21 cellular contexts compared by ENCODE assay signal in the genomic region with DNA sequence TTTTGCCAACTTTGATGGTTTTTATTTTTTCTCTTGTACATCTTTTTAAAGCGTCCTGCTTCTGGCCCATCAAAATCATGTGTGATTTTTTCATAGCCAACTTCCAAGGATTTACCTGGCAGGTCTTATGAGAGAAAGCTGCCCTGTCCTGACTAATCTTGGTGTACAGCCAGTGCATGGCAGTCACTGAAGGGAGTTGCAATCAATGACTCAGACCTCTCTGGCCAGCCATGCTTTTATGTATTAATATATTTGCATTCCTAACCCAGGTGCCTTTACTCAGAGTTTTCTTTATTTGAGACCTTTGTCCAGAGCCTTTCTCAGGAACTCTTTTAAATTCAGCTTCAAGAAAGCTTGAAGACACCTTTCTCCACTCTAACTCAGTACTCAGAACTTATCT.
DNase-seq lines count a peak whose midpoint lies in the region; ATAC-seq and TF ChIP-seq lines count a peak whose summit lies in the region.
"Had no signal": no experiment of that assay in that cellular context is flagged by ENCODE, and none has a peak within 500 bp of the region (broad histone marks: within the 10 kb centered on the region; RNA-seq: fewer than 3 reads in every experiment).

No MANE protein-coding gene starts in this region.

- peak; percentile 45 for ATAC-seq in foreskin keratinocyte

- DNase-seq in MCF 10A (ENCODE audit: unreplicated experiment) = peak; percentile 67
- DNase-seq in mammary epithelial cell = no peak
- peak; percentile 2 for DNase-seq in OCI-M1 (lab: John Stamatoyannopoulos, UW)
- peak in 1 of 2 donors; percentile 13 for DNase-seq in foreskin keratinocyte
- DNase-seq in GM19238 (ENCODE audit: insufficient read length, low spot score) = no peak
- no peak for DNase-seq in inferior parietal cortex (ENCODE audit: extremely low spot score)
- DNase-seq in right atrium auricular region (ENCODE audit: low spot score) = no peak
- no peak for DNase-seq in adrenal gland
- DNase-seq: 8988T; Caco-2; CD4-positive, alpha-beta memory T cell; DMS 273 treated with DMSO at 0.1 percent for 48 hours; GDM1; KG1; NCI-H1417; NCI-H187; NCI-H446 treated with DMSO at 0.1 percent for 48 hours; NCI-H526 treated with DMSO at 0.1 percent for 48 hours; SHP77 had no signal

- BruUV-seq in MCF 10A (replicated peaks; lab: Mats Ljungman, UMichigan) = no TSS peak
- BruUV-seq in mammary epithelial cell (replicated peaks; lab: Mats Ljungman, UMichigan) = no TSS peak

- H3K4me3 Mint-ChIP-seq in MCF 10A (ENCODE audit: unreplicated experiment) = no peak overlapping the region
- H3K4me3 Mint-ChIP-seq: CD4-positive, alpha-beta memory T cell had no signal

- TF ChIP-seq CTCF in MCF 10A (IDR thresholded peaks at IDR 0.05; ENCODE audit: unreplicated experiment) (no peak), mammary epithelial cell (conservative IDR thresholded peaks at IDR 0.05 in 1 of 2, IDR thresholded peaks at IDR 0.05 in 1 of 2; ENCODE audit: extremely low read depth in 1 of 2, insufficient read depth in 1 of 2, low read depth in 1 of 2, low read length in 2 of 2) (no peak), foreskin keratinocyte (conservative IDR thresholded peaks at IDR 0.05) (no peak), right atrium auricular region (IDR thresholded peaks at IDR 0.05) (no peak), adrenal gland (IDR thresholded peaks at IDR 0.05) (no peak)

- H3K27ac Mint-ChIP-seq in MCF 10A (ENCODE audit: low read depth, unreplicated experiment) = peak overlapping the region; percentile 9
- H3K27ac Mint-ChIP-seq: CD4-positive, alpha-beta memory T cell had no signal

- H3K27me3 Mint-ChIP-seq in MCF 10A (ENCODE audit: insufficient read depth, unreplicated experiment) = peaks cover 60% of the 10 kb centered on the region
- H3K27me3 Mint-ChIP-seq: CD4-positive, alpha-beta memory T cell had no signal

- H3K27me3 ChIP-seq in mammary epithelial cell (ENCODE audit: insufficient read depth, low read length) = no peaks in the 10 kb centered on the region
- H3K27me3 ChIP-seq in foreskin keratinocyte = no peaks in the 10 kb centered on the region
- H3K27me3 ChIP-seq in right atrium auricular region = no peaks in the 10 kb centered on the region
- H3K27me3 ChIP-seq in adrenal gland = peaks cover 9% of the 10 kb centered on the region

- no peak overlapping the region for H3K9ac ChIP-seq in mammary epithelial cell (ENCODE audit: insufficient read depth, low read length)
- H3K9ac ChIP-seq: BLaER1 treated with 17β-estradiol and CSF1 and Interleukin-3, amounts not matched to agents 10 nM and 100 nM had no signal

- POLR2A ChIA-PET in MCF 10A (lab: Yijun Ruan, JAX) = no interaction called here

- H3K36me3 Mint-ChIP-seq in MCF 10A (ENCODE audit: insufficient read depth, unreplicated experiment) = no peaks in the 10 kb centered on the region
- H3K36me3 Mint-ChIP-seq: CD4-positive, alpha-beta memory T cell had no signal

- H2AFZ ChIP-seq in mammary epithelial cell (ENCODE audit: low read depth, low read length) = no peak overlapping the region

- no peak overlapping the region for H3K4me2 ChIP-seq in mammary epithelial cell (ENCODE audit: insufficient read depth, low read depth, low read length)
- H3K4me2 ChIP-seq: BLaER1 treated with 17β-estradiol and CSF1 and Interleukin-3, amounts not matched to agents 10 nM and 100 nM had no signal

- WGBS in mammary epithelial cell (ENCODE audit: low coverage, missing lambda C conversion rate) = 54% methylated on average over 1 of the region's 1 CpG
- WGBS in adrenal gland, 4 donors = 56 to 80% (median 70%) methylated on average over 1 of the region's 1 CpG

- no peaks in the 10 kb centered on the region for H3K79me2 ChIP-seq in mammary epithelial cell (ENCODE audit: insufficient read depth, low read length)

- TF ChIP-seq POLR2A in adrenal gland (IDR thresholded peaks at IDR 0.05) = no peak

- CTCF ChIA-PET in MCF 10A (lab: Yijun Ruan, JAX) = no interaction called here
- CTCF ChIA-PET in mammary epithelial cell (lab: Charles Lee; ENCODE audit: low non-redundant PET) = no interaction called here

- dilution Hi-C loops in mammary epithelial cell (cut with HindIII; ENCODE audit: low sequenced_read_pairs) = no loop called here

- H3K4me3 ChIP-seq in mammary epithelial cell (replicated peaks in 1 of 3; ENCODE audit: insufficient read depth in 1 of 3, low read depth in 2 of 3, low read length in 3 of 3) (no peak overlapping the region), right atrium auricular region (no peak overlapping the region), adrenal gland (no peak overlapping the region)
- H3K4me3 ChIP-seq: BLaER1 treated with 17β-estradiol and CSF1 and Interleukin-3, amounts not matched to agents 10 nM and 100 nM had no signal

- H3K27ac ChIP-seq in mammary epithelial cell (ENCODE audit: insufficient read depth, low read depth, low read length) = no peak overlapping the region
- no peak overlapping the region for H3K27ac ChIP-seq in foreskin keratinocyte
- no peak overlapping the region for H3K27ac ChIP-seq in right atrium auricular region
- H3K27ac ChIP-seq in adrenal gland = no peak overlapping the region
- H3K27ac ChIP-seq: BLaER1 treated with 17β-estradiol and CSF1 and Interleukin-3, amounts not matched to agents 10 nM and 100 nM; HL-60 had no signal

- intact Hi-C loops in MCF 10A (cut with micrococcal nuclease) = no loop called here
- intact Hi-C loops in mammary epithelial cell (cut with micrococcal nuclease) = no loop called here
- intact Hi-C loops in adrenal gland (cut with DNase I) = no loop called here

- no peaks in the 10 kb centered on the region for H3K4me1 ChIP-seq in mammary epithelial cell (ENCODE audit: insufficient read depth, low read length)
- H3K4me1 ChIP-seq in foreskin keratinocyte = no peaks in the 10 kb centered on the region
- H3K4me1 ChIP-seq in right atrium auricular region = no peaks in the 10 kb centered on the region
- H3K4me1 ChIP-seq in adrenal gland (replicated peaks in 1 of 2) = no peaks in the 10 kb centered on the region
- H3K4me1 ChIP-seq: BLaER1 treated with 17β-estradiol and CSF1 and Interleukin-3, amounts not matched to agents 10 nM and 100 nM; Caco-2 had no signal

- H3K36me3 ChIP-seq in mammary epithelial cell (ENCODE audit: insufficient read depth, low read length) = no peaks in the 10 kb centered on the region
- H3K36me3 ChIP-seq in right atrium auricular region = no peaks in the 10 kb centered on the region
- H3K36me3 ChIP-seq in adrenal gland (replicated peaks in 1 of 2) = no peaks in the 10 kb centered on the region
- H3K36me3 ChIP-seq: BLaER1 treated with 17β-estradiol and CSF1 and Interleukin-3, amounts not matched to agents 10 nM and 100 nM had no signal

- no peaks in the 10 kb centered on the region for H3K9me3 ChIP-seq in mammary epithelial cell (replicated peaks; ENCODE audit: insufficient read depth, low read length)
- H3K9me3 ChIP-seq in right atrium auricular region = peaks cover 0 to 16% of the 10 kb centered on the region in 2 donors
- H3K9me3 ChIP-seq in adrenal gland (replicated peaks in 1 of 3) = peaks cover 0 to 4% (median 0%) of the 10 kb centered on the region in 3 donors
- H3K9me3 ChIP-seq: Caco-2 had no signal

- no peaks in the 10 kb centered on the region for H4K20me1 ChIP-seq in mammary epithelial cell (ENCODE audit: insufficient read depth, low read length)
- H4K20me1 ChIP-seq: BLaER1 treated with 17β-estradiol and CSF1 and Interleukin-3, amounts not matched to agents 10 nM and 100 nM had no signal

- peaks cover 13% of the 10 kb centered on the region for H3K9me3 Mint-ChIP-seq in MCF 10A (ENCODE audit: unreplicated experiment)

- in situ Hi-C loops in mammary epithelial cell (cut with MboI; ENCODE audit: low sequenced_read_pairs in 2 of 2) = no loop called here

- H3K4me1 Mint-ChIP-seq in MCF 10A (ENCODE audit: insufficient read depth, unreplicated experiment) = no peaks in the 10 kb centered on the region
- H3K4me1 Mint-ChIP-seq: CD4-positive, alpha-beta memory T cell had no signal

Comparison
In these comparisons a context has a peak if more than half of its experiments do, and no peak if none do; other contexts are left out.
1. DNase-seq: peak in MCF 10A (single experiment) and OCI-M1 (single experiment); none in mammary epithelial cell (single experiment), GM19238 (single experiment), inferior parietal cortex (single experiment), right atrium auricular region (single experiment) and adrenal gland (0 of 7).